9 cellular contexts compared by ENCODE assay signal in the genomic region with DNA sequence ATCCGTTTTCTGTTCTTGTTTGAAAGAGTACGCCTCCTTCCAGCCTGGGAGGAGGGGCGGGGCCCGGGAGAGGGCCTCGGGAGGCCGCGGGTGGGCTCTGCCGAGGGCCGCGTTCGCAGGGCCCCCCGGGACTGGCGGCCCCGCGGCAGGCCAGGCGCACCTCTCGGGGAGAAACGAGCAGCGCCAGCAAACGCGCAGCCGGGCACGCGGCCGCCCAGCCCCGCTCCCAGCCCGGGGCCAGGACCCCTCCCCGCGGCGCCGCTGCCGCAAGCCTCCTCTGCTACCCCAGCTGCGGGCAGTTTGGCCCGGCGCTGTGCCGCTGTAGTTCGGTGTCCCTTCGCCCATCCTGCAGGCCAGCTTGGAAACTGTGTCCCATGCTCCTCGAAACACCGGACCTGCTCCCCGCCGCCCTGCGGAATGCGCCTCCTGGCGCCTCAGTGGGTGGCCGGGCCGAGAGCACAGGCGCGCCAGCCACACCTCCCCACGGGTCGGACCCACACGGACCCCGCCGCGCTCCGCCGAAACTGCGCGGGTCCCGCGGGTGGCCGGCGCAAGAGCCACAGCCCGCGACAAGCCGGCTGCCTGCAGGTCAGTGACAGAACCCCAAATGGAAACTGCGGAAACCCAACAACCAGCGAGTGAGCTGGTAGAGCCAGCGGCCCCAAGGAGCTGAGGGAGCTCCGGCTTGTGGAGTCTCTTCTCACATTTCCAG. TPM values are rescaled to one million over a fixed set of nuclear protein-coding genes. Genes with fewer than 3 reads are reported as not detected.
DNase-seq lines count a peak whose midpoint lies in the region; ATAC-seq and TF ChIP-seq lines count a peak whose summit lies in the region.
"Had no signal": no experiment of that assay in that cellular context is flagged by ENCODE, and none has a peak within 500 bp of the region (broad histone marks: within the 10 kb centered on the region; RNA-seq: fewer than 3 reads in every experiment).

No MANE protein-coding gene starts in this region.

- peaks cover 21% of the 10 kb centered on the region for H3K36me3 Mint-ChIP-seq in endothelial cell (ENCODE audit: low read depth, unreplicated experiment)

- H3K27me3 ChIP-seq in cardiac muscle cell (peaks cover 91% of the 10 kb centered on the region), mononuclear cell (ENCODE audit: insufficient read depth, low read length) (peaks cover 83% of the 10 kb centered on the region), aorta (ENCODE audit: control insufficient read depth in 1 of 2, insufficient read depth in 2 of 2, low read length in 1 of 2) (no peaks in the 10 kb centered on the region)

- TF ChIP-seq CTCF in cardiac muscle cell (IDR thresholded peaks at IDR 0.05; ENCODE audit: low read depth, low read length): no peak
- TF ChIP-seq CTCF in endothelial cell (IDR thresholded peaks at IDR 0.05; ENCODE audit: unreplicated experiment): no peak

- H3K36me3 ChIP-seq in cardiac muscle cell (no peaks in the 10 kb centered on the region), aorta (ENCODE audit: control insufficient read depth in 1 of 2, insufficient read depth in 2 of 2, low read length in 1 of 2) (no peaks in the 10 kb centered on the region)

- H3K4me1 Mint-ChIP-seq in endothelial cell (ENCODE audit: unreplicated experiment): peaks cover 18% of the 10 kb centered on the region

- H3K27me3 Mint-ChIP-seq in endothelial cell (ENCODE audit: unreplicated experiment): peaks cover 49% of the 10 kb centered on the region

- peak in 1 of 2 donors; percentile 60 for DNase-seq in cardiac muscle cell (ENCODE audit: low read depth in 1 of 2, low spot score in 1 of 2)
- DNase-seq in Right ventricle myocardium superior: no peak
- peak in 1 of 2 donors; percentile 83 for DNase-seq in aorta
- no peak for DNase-seq in amygdala (lab: John Stamatoyannopoulos, UW)
- no peak for DNase-seq in endothelial cell (ENCODE audit: low spot score)

- WGBS in aorta, 2 donors: 1% methylated on average over 65 to 70 of the region's 70 CpGs

- no peak overlapping the region for H3K4me3 Mint-ChIP-seq in endothelial cell (ENCODE audit: unreplicated experiment)

- H3K4me3 ChIP-seq in cardiac muscle cell: peak overlapping the region; percentile 30
- peak overlapping the region; percentile 28 for H3K4me3 ChIP-seq in mononuclear cell (ENCODE audit: low read length)
- H3K4me3 ChIP-seq in aorta (ENCODE audit: low read length in 2 of 2): peak overlapping the region; percentile 12 to 38
- H3K4me3 ChIP-seq: PC-9 had no signal

- no peaks in the 10 kb centered on the region for H3K9me3 Mint-ChIP-seq in endothelial cell (ENCODE audit: unreplicated experiment)

- H3K4me1 ChIP-seq in cardiac muscle cell (ENCODE audit: low read depth) (no peaks in the 10 kb centered on the region), mononuclear cell (ENCODE audit: insufficient read depth, low read length) (peaks cover 48% of the 10 kb centered on the region), aorta (ENCODE audit: control insufficient read depth in 1 of 2, insufficient read depth in 2 of 2, low read length in 2 of 2) (no peaks in the 10 kb centered on the region)

- H3K27ac ChIP-seq in cardiac muscle cell: no peak overlapping the region
- peak overlapping the region; percentile 19 for H3K27ac ChIP-seq in cingulate gyrus (ENCODE audit: low read depth, low read length)
- peak overlapping the region; percentile 48 to 97 for H3K27ac ChIP-seq in aorta (ENCODE audit: low read depth in 1 of 2, low read length in 2 of 2)
- H3K27ac ChIP-seq: PC-9 had no signal

- intact Hi-C loops in Right ventricle myocardium superior (cut with DNase I) (no loop called here), aorta (cut with DNase I) (loop anchor here in 1 of 2 donors (2.0 kb wide), 1 partner anchor 14 kb away; no protein-coding TSS in a partner anchor)

- no peak overlapping the region for H3K27ac Mint-ChIP-seq in endothelial cell (ENCODE audit: unreplicated experiment)

- no peaks in the 10 kb centered on the region for H3K9me3 ChIP-seq in cardiac muscle cell (ENCODE audit: low read depth)
- H3K9me3 ChIP-seq in mononuclear cell (ENCODE audit: low read depth, low read length): peaks cover under 1% of the 10 kb centered on the region
- H3K9me3 ChIP-seq in aorta (ENCODE audit: control insufficient read depth, low read length): no peaks in the 10 kb centered on the region

- ATAC-seq in Right ventricle myocardium superior (ENCODE audit: poor library complexity) (no peak), aorta (ENCODE audit: low FRiP score) (no peak), GM21367 (IDR thresholded peaks at IDR 0.05; ENCODE audit: unreplicated experiment) (no peak)

RNA-seq across cellular contexts. Expression of a gene that starts 2.2 kb away (rescaled TPM):
- total RNA-seq in cardiac muscle cell (0.56 and 0.63 TPM in 2 replicates), Right ventricle myocardium superior (0.16 TPM), mononuclear cell (0.10 TPM), aorta (1 to 10 TPM; 3.0 to 4.0 TPM), endothelial cell (ENCODE audit: unreplicated experiment) (not detected)
- polyA plus RNA-seq in cardiac muscle cell (0.49 and 2.0 TPM in 2 replicates), aorta (1 to 10 TPM; 1.6 to 1.9 TPM)
- total RNA-seq: PC-9 had no signal
